Comparison of ENCODE assay signal across 18 cellular contexts in the genomic region with DNA sequence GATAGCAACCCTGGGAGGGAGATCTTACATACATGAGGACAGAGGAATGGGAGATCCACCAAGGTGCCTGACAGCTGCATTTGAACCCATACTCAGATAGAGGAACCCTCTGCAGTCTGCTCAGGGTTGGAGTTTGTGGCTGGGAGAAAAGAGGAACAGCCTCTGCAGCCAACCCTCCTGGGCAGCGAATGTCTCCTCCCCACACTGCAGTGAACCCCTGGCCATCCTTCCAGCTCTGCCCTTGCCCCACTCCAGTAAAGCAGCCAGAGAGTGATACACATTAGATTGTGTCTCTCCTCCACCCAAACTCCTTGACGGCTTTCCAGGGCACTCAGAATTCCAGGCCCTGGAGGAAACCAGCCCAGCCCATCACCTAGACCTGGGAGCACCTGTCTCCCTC.
A peak's percentile ranks its signal among the peaks of the same experiment; 100 is the strongest.
DNase-seq lines count a peak whose midpoint lies in the region; ATAC-seq and TF ChIP-seq lines count a peak whose summit lies in the region.
"Had no signal": no experiment of that assay in that cellular context is flagged by ENCODE, and none has a peak within 500 bp of the region (broad histone marks: within the 10 kb centered on the region; RNA-seq: fewer than 3 reads in every experiment).

No MANE protein-coding gene starts in this region.

- no peaks in the 10 kb centered on the region for H3K9me3 Mint-ChIP-seq in CD8-positive, alpha-beta T cell
- no peaks in the 10 kb centered on the region for H3K9me3 Mint-ChIP-seq in activated B cell treated with CpG ODN at 0.5 μM for 24 hours
- H3K9me3 Mint-ChIP-seq in natural killer cell treated with Interleukin-12 subunit alpha and Interleukin-12 subunit beta and Interleukin-15 and Interleukin-18, amount 100 ng/mL, for 72 hours, result no peaks in the 10 kb centered on the region
- H3K9me3 Mint-ChIP-seq: central memory CD8-positive, alpha-beta T cell had no signal

- H3K27me3 ChIP-seq in CD8-positive, alpha-beta T cell (ENCODE audit: insufficient read depth, low read length), result no peaks in the 10 kb centered on the region
- H3K27me3 ChIP-seq: transverse colon had no signal

- peak overlapping the region; percentile 30 for H3K27ac Mint-ChIP-seq in CD8-positive, alpha-beta T cell
- H3K27ac Mint-ChIP-seq in activated B cell treated with CpG ODN at 0.5 μM for 24 hours, result peak overlapping the region; percentile 22
- H3K27ac Mint-ChIP-seq in natural killer cell treated with Interleukin-12 subunit alpha and Interleukin-12 subunit beta and Interleukin-15 and Interleukin-18, amount 100 ng/mL, for 72 hours, result peak overlapping the region in 1 of 2 donors; percentile 91

- no peak for DNase-seq in CD8-positive, alpha-beta T cell
- DNase-seq in NB4 (ENCODE audit: low read depth) (peak; percentile 79), activated B cell treated with CpG ODN at 0.5 μM for 24 hours (no peak), epidermal melanocyte (ENCODE audit: insufficient read length, low spot score) (no peak), NCI-H146 treated with DMSO at 0.1 percent for 48 hours (lab: John Stamatoyannopoulos, UW; ENCODE audit: unreplicated experiment) (no peak), activated T-cell treated with anti-CD3 and anti-CD28 coated beads for 4 hours (no peak)
- DNase-seq in natural killer cell treated with Interleukin-12 subunit alpha and Interleukin-12 subunit beta and Interleukin-15 and Interleukin-18, amount 100 ng/mL, for 72 hours (ENCODE audit: low spot score), result no peak
- DNase-seq: activated CD4-positive, alpha-beta T cell treated with anti-CD3 and anti-CD28 coated beads for 36 hours; DMS79; GOT3; mesenchymal stem cell; NCI-H1694; NCI-H446 treated with DMSO at 0.1 percent for 48 hours; stimulated activated CD4-positive, alpha-beta T cell treated with anti-CD3 and anti-CD28 coated beads, Interleukin-2, amount 100 ng/mL, for 48 hours; transverse colon had no signal

- H3K4me1 Mint-ChIP-seq in CD8-positive, alpha-beta T cell (ENCODE audit: low read depth), result peaks cover 82% of the 10 kb centered on the region
- H3K4me1 Mint-ChIP-seq in activated B cell treated with CpG ODN at 0.5 μM for 24 hours, result peaks cover 66% of the 10 kb centered on the region
- H3K4me1 Mint-ChIP-seq in natural killer cell treated with Interleukin-12 subunit alpha and Interleukin-12 subunit beta and Interleukin-15 and Interleukin-18, amount 100 ng/mL, for 72 hours (ENCODE audit: low read depth in 2 of 2), result peaks cover 58 to 64% of the 10 kb centered on the region in 2 donors

- POLR2A ChIA-PET in CD8-positive, alpha-beta T cell (lab: Charles Lee), result interaction anchor here (1.2 kb wide), 1 partner anchor 21 kb away, joined by 3 read pairs; no protein-coding TSS in a partner anchor
- POLR2A ChIA-PET in activated B cell treated with CpG ODN at 0.5 μM for 24 hours (lab: Charles Lee), result interaction anchor here (3.1 kb wide), 1 partner anchor 23 kb away, joined by 24 read pairs; no protein-coding TSS in a partner anchor

- H3K36me3 Mint-ChIP-seq in CD8-positive, alpha-beta T cell, result peaks cover 45% of the 10 kb centered on the region
- H3K36me3 Mint-ChIP-seq in activated B cell treated with CpG ODN at 0.5 μM for 24 hours (ENCODE audit: low read depth), result peaks cover 20% of the 10 kb centered on the region
- no peaks in the 10 kb centered on the region for H3K36me3 Mint-ChIP-seq in natural killer cell treated with Interleukin-12 subunit alpha and Interleukin-12 subunit beta and Interleukin-15 and Interleukin-18, amount 100 ng/mL, for 72 hours

- no peak for TF ChIP-seq POLR2A in NB4 (IDR thresholded peaks at IDR 0.05; ENCODE audit: extremely low read depth, insufficient read length)

- no peaks in the 10 kb centered on the region for H3K9me3 ChIP-seq in CD8-positive, alpha-beta T cell (ENCODE audit: low read length)
- H3K9me3 ChIP-seq: transverse colon had no signal

- CTCF ChIA-PET in CD8-positive, alpha-beta T cell (lab: Charles Lee), result interaction anchor here (1.4 to 1.6 kb wide), 2 partner anchors 64 to 136 kb away, joined by 3 read pairs; no protein-coding TSS in a partner anchor
- CTCF ChIA-PET in activated B cell treated with CpG ODN at 0.5 μM for 24 hours (lab: Charles Lee), result interaction anchor here (1.1 kb wide), 1 partner anchor 489 kb away, joined by 5 read pairs; no protein-coding TSS in a partner anchor

- intact Hi-C loops in CD8-positive, alpha-beta T cell (cut with DNase I, micrococcal nuclease), result no loop called here
- intact Hi-C loops in activated B cell treated with CpG ODN at 0.5 μM for 24 hours (cut with micrococcal nuclease), result loop anchor here (2.0 kb wide), 1 partner anchor 13 kb away; no protein-coding TSS in a partner anchor

- H3K4me3 Mint-ChIP-seq in CD8-positive, alpha-beta T cell, result no peak overlapping the region
- H3K4me3 Mint-ChIP-seq in activated B cell treated with CpG ODN at 0.5 μM for 24 hours, result peak overlapping the region; percentile 49
- peak overlapping the region; percentile 10 for H3K4me3 Mint-ChIP-seq in natural killer cell treated with Interleukin-12 subunit alpha and Interleukin-12 subunit beta and Interleukin-15 and Interleukin-18, amount 100 ng/mL, for 72 hours
- H3K4me3 Mint-ChIP-seq: activated CD4-positive, alpha-beta T cell treated with anti-CD3 and anti-CD28 coated beads for 36 hours; central memory CD8-positive, alpha-beta T cell had no signal

- TF ChIP-seq CTCF in CD8-positive, alpha-beta T cell (IDR thresholded peaks at IDR 0.05), result no peak
- TF ChIP-seq CTCF in NB4 (IDR thresholded peaks at IDR 0.05; ENCODE audit: low read depth, low read length) (no peak), activated B cell treated with CpG ODN at 0.5 μM for 24 hours (IDR thresholded peaks at IDR 0.05) (no peak)

- H3K4me1 ChIP-seq in CD8-positive, alpha-beta T cell (ENCODE audit: insufficient read depth, low read length), result peaks cover 19% of the 10 kb centered on the region

- no peaks in the 10 kb centered on the region for H3K27me3 Mint-ChIP-seq in CD8-positive, alpha-beta T cell (ENCODE audit: low read depth)
- H3K27me3 Mint-ChIP-seq in activated B cell treated with CpG ODN at 0.5 μM for 24 hours, result no peaks in the 10 kb centered on the region
- H3K27me3 Mint-ChIP-seq in natural killer cell treated with Interleukin-12 subunit alpha and Interleukin-12 subunit beta and Interleukin-15 and Interleukin-18, amount 100 ng/mL, for 72 hours, result no peaks in the 10 kb centered on the region
- H3K27me3 Mint-ChIP-seq: activated CD4-positive, alpha-beta T cell treated with anti-CD3 and anti-CD28 coated beads for 36 hours; central memory CD8-positive, alpha-beta T cell had no signal

- H3K36me3 ChIP-seq in CD8-positive, alpha-beta T cell (ENCODE audit: insufficient read depth, low read length), result no peaks in the 10 kb centered on the region
- H3K36me3 ChIP-seq: transverse colon had no signal

- H3K4me3 ChIP-seq in CD8-positive, alpha-beta T cell (ENCODE audit: low read depth, low read length), result no peak overlapping the region
- H3K4me3 ChIP-seq in NB4 (ENCODE audit: low read depth, low read length), result no peak overlapping the region
- H3K4me3 ChIP-seq: transverse colon had no signal

- ATAC-seq in CD8-positive, alpha-beta T cell, result no peak
- peak; percentile 77 for ATAC-seq in activated B cell treated with CpG ODN at 0.5 μM for 24 hours (ENCODE audit: low read depth)
- ATAC-seq in natural killer cell treated with Interleukin-12 subunit alpha and Interleukin-12 subunit beta and Interleukin-15 and Interleukin-18, amount 100 ng/mL, for 72 hours, result no peak
- ATAC-seq in HG03342 (IDR thresholded peaks at IDR 0.05; ENCODE audit: unreplicated experiment), result no peak
- ATAC-seq: sciatic nerve had no signal

- no peak overlapping the region for H3K27ac ChIP-seq in CD8-positive, alpha-beta T cell (ENCODE audit: low read depth, low read length)
- H3K27ac ChIP-seq: transverse colon had no signal
